Comparison of ENCODE assay signal across 23 cellular contexts in genomic region chr11:32643526-32643925, GRCh38. TPM values are rescaled to one million over a fixed set of nuclear protein-coding genes. Genes with fewer than 3 reads are reported as not detected.
A peak's percentile ranks its signal among the peaks of the same experiment; 100 is the strongest.
DNase-seq lines count a peak whose midpoint lies in the region; ATAC-seq and TF ChIP-seq lines count a peak whose summit lies in the region.
"Had no signal": no experiment of that assay in that cellular context is flagged by ENCODE, and none has a peak within 500 bp of the region (broad histone marks: within the 10 kb centered on the region; RNA-seq: fewer than 3 reads in every experiment).

No MANE protein-coding gene starts in this region.

- no peak for ATAC-seq in HG02981 (IDR thresholded peaks at IDR 0.05; ENCODE audit: unreplicated experiment)
- no peak for ATAC-seq in GM19463 (IDR thresholded peaks at IDR 0.05; ENCODE audit: unreplicated experiment)
- ATAC-seq: GM12878, left lobe of liver, T-cell had no signal

- H3K9ac ChIP-seq in mammary epithelial cell (ENCODE audit: insufficient read depth, low read length), result no peak overlapping the region

- no peaks in the 10 kb centered on the region for H3K9me3 ChIP-seq in MG63
- no peaks in the 10 kb centered on the region for H3K9me3 ChIP-seq in mammary epithelial cell (replicated peaks; ENCODE audit: insufficient read depth, low read length)
- no peaks in the 10 kb centered on the region for H3K9me3 ChIP-seq in tibial nerve
- H3K9me3 ChIP-seq: HAP-1, uterus had no signal

- dilution Hi-C loops in mammary epithelial cell (cut with HindIII; ENCODE audit: low sequenced_read_pairs), result no loop called here

- no peaks in the 10 kb centered on the region for H3K27me3 ChIP-seq in MG63
- no peaks in the 10 kb centered on the region for H3K27me3 ChIP-seq in mammary epithelial cell (ENCODE audit: insufficient read depth, low read length)
- no peaks in the 10 kb centered on the region for H3K27me3 ChIP-seq in tibial nerve
- H3K27me3 ChIP-seq: uterus had no signal

- no TSS peak for BruUV-seq in mammary epithelial cell (replicated peaks; lab: Mats Ljungman, UMichigan)

- peak overlapping the region; percentile 11 for H3K27ac ChIP-seq in mammary epithelial cell (ENCODE audit: insufficient read depth, low read depth, low read length)
- no peak overlapping the region for H3K27ac ChIP-seq in tibial nerve
- H3K27ac ChIP-seq: skin epidermis, uterus had no signal

- in situ Hi-C loops in mammary epithelial cell (cut with MboI; ENCODE audit: low sequenced_read_pairs in 2 of 2), result no loop called here

- H2AFZ ChIP-seq in mammary epithelial cell (ENCODE audit: low read depth, low read length), result no peak overlapping the region

- CTCF ChIA-PET in mammary epithelial cell (lab: Charles Lee; ENCODE audit: low non-redundant PET), result no interaction called here

- peak; percentile 34 for DNase-seq in EL
- peak; percentile 23 for DNase-seq in MG63
- peak; percentile 74 for DNase-seq in mammary epithelial cell
- peak; percentile 13 for DNase-seq in glomerular visceral epithelial cell (ENCODE audit: extremely low spot score)
- no peak for DNase-seq in stimulated activated CD4-positive, alpha-beta T cell treated with anti-CD3 and anti-CD28 coated beads, Interleukin-12 subunit alpha, Interleukin-12 subunit beta, amount 100 ng/mL, for 4 hours
- no peak for DNase-seq in tibial nerve (ENCODE audit: low spot score in 2 of 2)
- DNase-seq: activated CD4-positive, alpha-beta T cell treated with anti-CD3 and anti-CD28 coated beads, Interleukin-2, amount 10 ng/mL, durations not matched to agents 24 days and 14 days; activated naive CD4-positive, alpha-beta T cell treated with anti-CD3 and anti-CD28 coated beads for 36 hours; aorta; C1 segment of cervical spinal cord; GF-D8; MV-4-11; NCI-H187 treated with DMSO at 0.1 percent for 48 hours; Right ventricle myocardium superior; stimulated activated CD4-positive, alpha-beta T cell treated with anti-CD3 and anti-CD28 coated beads, Interleukin-4, amount 100 ng/mL, for 1 hour; T-cell; uterus had no signal

- no peaks in the 10 kb centered on the region for H3K79me2 ChIP-seq in mammary epithelial cell (ENCODE audit: insufficient read depth, low read length)

- peak overlapping the region; percentile 1 for H3K4me2 ChIP-seq in mammary epithelial cell (ENCODE audit: insufficient read depth, low read depth, low read length)

- H3K4me1 ChIP-seq in mammary epithelial cell (ENCODE audit: insufficient read depth, low read length), result no peaks in the 10 kb centered on the region
- no peaks in the 10 kb centered on the region for H3K4me1 ChIP-seq in tibial nerve
- H3K4me1 ChIP-seq: HAP-1, uterus had no signal

- H3K36me3 ChIP-seq in MG63 (no peaks in the 10 kb centered on the region), mammary epithelial cell (ENCODE audit: insufficient read depth, low read length) (no peaks in the 10 kb centered on the region), tibial nerve (no peaks in the 10 kb centered on the region)
- H3K36me3 ChIP-seq: HAP-1, uterus had no signal

- TF ChIP-seq CTCF in mammary epithelial cell (conservative IDR thresholded peaks at IDR 0.05 in 1 of 2, IDR thresholded peaks at IDR 0.05 in 1 of 2; ENCODE audit: extremely low read depth in 1 of 2, insufficient read depth in 1 of 2, low read depth in 1 of 2, low read length in 2 of 2) (no peak), tibial nerve (IDR thresholded peaks at IDR 0.05) (no peak)

- TF ChIP-seq EP300 in tibial nerve (IDR thresholded peaks at IDR 0.05), result no peak

- no peaks in the 10 kb centered on the region for H4K20me1 ChIP-seq in mammary epithelial cell (ENCODE audit: insufficient read depth, low read length)

- no peak for TF ChIP-seq POLR2A in tibial nerve (IDR thresholded peaks at IDR 0.05)

- intact Hi-C loops in mammary epithelial cell (cut with micrococcal nuclease), result no loop called here

- WGBS in mammary epithelial cell (ENCODE audit: low coverage, missing lambda C conversion rate), result 0% methylated on average over 1 of the region's 1 CpG
- WGBS in tibial nerve, 2 donors, result 47 to 66% methylated on average over 1 of the region's 1 CpG

- no peak overlapping the region for H3K4me3 ChIP-seq in MG63
- no peak overlapping the region for H3K4me3 ChIP-seq in mammary epithelial cell (replicated peaks in 1 of 3; ENCODE audit: insufficient read depth in 1 of 3, low read depth in 2 of 3, low read length in 3 of 3)
- H3K4me3 ChIP-seq in tibial nerve, result no peak overlapping the region
- H3K4me3 ChIP-seq: GM12878, HAP-1, skin epidermis, uterus had no signal

RNA-seq across cellular contexts. Expression of gene EIF3M, which starts 59.9 kb away (rescaled TPM):
- total RNA-seq in MG63 (2014; rRNA removed; shearing (Covaris generic); ENCODE audit: low replicate concordance), result 416 and 548 TPM in 2 replicates
- total RNA-seq in mammary epithelial cell, result 100 to 1,000 TPM; 305 to 469 TPM
- polyA plus RNA-seq in mammary epithelial cell, result 456 TPM
- 389 TPM for polyA minus RNA-seq in mammary epithelial cell
- 100 to 1,000 TPM; 163 to 257 (median 177) TPM for total RNA-seq in tibial nerve

Comparison
In these comparisons a context has a peak if more than half of its experiments do, and no peak if none do; other contexts are left out.
1. DNase-seq: peak in EL (single experiment), MG63 (single experiment), mammary epithelial cell (single experiment) and glomerular visceral epithelial cell (single experiment); none in stimulated activated CD4-positive, alpha-beta T cell treated with anti-CD3 and anti-CD28 coated beads, Interleukin-12 subunit alpha, Interleukin-12 subunit beta, amount 100 ng/mL, for 4 hours (single experiment) and tibial nerve (0 of 2).